1 cellular context compared by ENCODE assay signal in genomic region chr1:223198628-223198965, GRCh38.
TF ChIP-seq lines count a peak whose summit lies in the region.

No MANE protein-coding gene starts in this region.

TF ChIP-seq in K562, 482 proteins besides CTCF, POLR2A, EP300 and RAD21:
- no peak for TF ChIP-seq DIDO1 (tag; IDR thresholded peaks at IDR 0.05; ENCODE audit: low read depth)
- peak in 1 of 2 experiments; percentile 25; a peak in 1 of 4 replicates for TF ChIP-seq TRIM24 (IDR thresholded peaks at IDR 0.05)
- no peak for TF ChIP-seq ZNF707 (CRISPR knock-in tag; conservative IDR thresholded peaks at IDR 0.05)
- TF ChIP-seq TCFL5 (CRISPR knock-in tag; conservative IDR thresholded peaks at IDR 0.05) = no peak
- no peak for TF ChIP-seq CEBPG (CRISPR knock-in tag; IDR thresholded peaks at IDR 0.05)
- TF ChIP-seq CEBPG (tag; conservative IDR thresholded peaks at IDR 0.05 in 1 of 2, IDR thresholded peaks at IDR 0.05 in 1 of 2) = peak; percentile 80 to 83
- peak; percentile 60 for TF ChIP-seq CEBPB (tag; IDR thresholded peaks at IDR 0.05)
- TF ChIP-seq PHB (CRISPR knock-in tag; IDR thresholded peaks at IDR 0.05) = no peak
TF ChIP-seq in K562: peak in this region for 3.
